Comparison of ENCODE assay signal across 1 cellular context in genomic region chr5:82225525-82226172, GRCh38.
TF ChIP-seq lines count a peak whose summit lies in the region.

No MANE protein-coding gene starts in this region.

TF ChIP-seq in HEK293, 187 proteins besides CTCF, POLR2A, EP300 and RAD21 (continued from another document):
- TF ChIP-seq ZBTB26 (tag by site-specific recombination; optimal IDR thresholded peaks at IDR 0.05), result no peak
- TF ChIP-seq ZNF426 (tag by site-specific recombination; IDR thresholded peaks at IDR 0.05), result no peak
- no peak for TF ChIP-seq WT1 (tag by site-specific recombination; IDR thresholded peaks at IDR 0.05)
- TF ChIP-seq ZNF555 (tag by site-specific recombination; conservative IDR thresholded peaks at IDR 0.05), result no peak
- TF ChIP-seq ZNF2 (tag by site-specific recombination; IDR thresholded peaks at IDR 0.05), result 0 out of 2 replicates have a peak, but pooled peaks have one; percentile 48
- TF ChIP-seq, protein P1, sequence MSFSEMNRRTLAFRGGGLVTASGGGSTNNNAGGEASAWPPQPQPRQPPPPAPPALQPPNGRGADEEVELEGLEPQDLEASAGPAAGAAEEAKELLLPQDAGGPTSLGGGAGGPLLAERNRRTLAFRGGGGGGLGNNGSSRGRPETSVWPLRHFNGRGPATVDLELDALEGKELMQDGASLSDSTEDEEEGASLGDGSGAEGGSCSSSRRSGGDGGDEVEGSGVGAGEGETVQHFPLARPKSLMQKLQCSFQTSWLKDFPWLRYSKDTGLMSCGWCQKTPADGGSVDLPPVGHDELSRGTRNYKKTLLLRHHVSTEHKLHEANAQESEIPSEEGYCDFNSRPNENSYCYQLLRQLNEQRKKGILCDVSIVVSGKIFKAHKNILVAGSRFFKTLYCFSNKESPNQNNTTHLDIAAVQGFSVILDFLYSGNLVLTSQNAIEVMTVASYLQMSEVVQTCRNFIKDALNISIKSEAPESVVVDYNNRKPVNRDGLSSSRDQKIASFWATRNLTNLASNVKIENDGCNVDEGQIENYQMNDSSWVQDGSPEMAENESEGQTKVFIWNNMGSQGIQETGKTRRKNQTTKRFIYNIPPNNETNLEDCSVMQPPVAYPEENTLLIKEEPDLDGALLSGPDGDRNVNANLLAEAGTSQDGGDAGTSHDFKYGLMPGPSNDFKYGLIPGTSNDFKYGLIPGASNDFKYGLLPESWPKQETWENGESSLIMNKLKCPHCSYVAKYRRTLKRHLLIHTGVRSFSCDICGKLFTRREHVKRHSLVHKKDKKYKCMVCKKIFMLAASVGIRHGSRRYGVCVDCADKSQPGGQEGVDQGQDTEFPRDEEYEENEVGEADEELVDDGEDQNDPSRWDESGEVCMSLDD (tag by site-specific recombination; IDR thresholded peaks at IDR 0.05), result no peak
- TF ChIP-seq SP7 (tag by site-specific recombination; IDR thresholded peaks at IDR 0.05), result no peak
- TF ChIP-seq ZSCAN30 (tag by site-specific recombination; IDR thresholded peaks at IDR 0.05), result 0 out of 2 replicates have a peak, but pooled peaks have one; percentile 16
- TF ChIP-seq ZNF292 (tag by site-specific recombination; IDR thresholded peaks at IDR 0.05; ENCODE audit: borderline replicate concordance, low read depth), result no peak
- TF ChIP-seq ZBTB1 (tag by site-specific recombination; IDR thresholded peaks at IDR 0.05), result no peak
- no peak for TF ChIP-seq ZNF311 (tag by site-specific recombination; IDR thresholded peaks at IDR 0.05; ENCODE audit: borderline replicate concordance)
- TF ChIP-seq ZNF664 (tag by site-specific recombination; IDR thresholded peaks at IDR 0.05), result no peak
- no peak for TF ChIP-seq ZNF629 (tag by site-specific recombination; IDR thresholded peaks at IDR 0.05)
- TF ChIP-seq ZBTB20 (tag by site-specific recombination; IDR thresholded peaks at IDR 0.05), result no peak
- peak; percentile 37; the same call in 1 of the 2 replicates for TF ChIP-seq ZBTB17 (tag by site-specific recombination; IDR thresholded peaks at IDR 0.05)
- TF ChIP-seq ZNF114 (tag by site-specific recombination; IDR thresholded peaks at IDR 0.05), result no peak
- no peak for TF ChIP-seq ZFP41 (tag by site-specific recombination; IDR thresholded peaks at IDR 0.05; ENCODE audit: borderline replicate concordance)
- no peak for TF ChIP-seq ZNF548 (tag by site-specific recombination; IDR thresholded peaks at IDR 0.05)
- no peak for TF ChIP-seq ZNF600 (tag by site-specific recombination; IDR thresholded peaks at IDR 0.05)
- no peak for TF ChIP-seq ZBTB21 (tag by site-specific recombination; IDR thresholded peaks at IDR 0.05)
- no peak for TF ChIP-seq SP2 (tag by site-specific recombination; IDR thresholded peaks at IDR 0.05)
- no peak for TF ChIP-seq ZNF112 (tag by site-specific recombination; IDR thresholded peaks at IDR 0.05)
- TF ChIP-seq ZNF324 (tag by site-specific recombination; IDR thresholded peaks at IDR 0.05), result no peak
- no peak for TF ChIP-seq ZNF157 (tag by site-specific recombination; IDR thresholded peaks at IDR 0.05)
- no peak for TF ChIP-seq ZNF138 (tag by site-specific recombination; IDR thresholded peaks at IDR 0.05; ENCODE audit: borderline replicate concordance)
- no peak for TF ChIP-seq ZNF335 (tag by site-specific recombination; conservative IDR thresholded peaks at IDR 0.05)
- no peak for TF ChIP-seq ZNF488 (tag by site-specific recombination; IDR thresholded peaks at IDR 0.05)
